Comparison of ENCODE assay signal across 9 cellular contexts in genomic region chr7:121430558-121430957, GRCh38.
"Had no signal": no experiment of that assay in that cellular context is flagged by ENCODE, and none has a peak within 500 bp of the region (broad histone marks: within the 10 kb centered on the region; RNA-seq: fewer than 3 reads in every experiment).

No MANE protein-coding gene starts in this region.

- H3K4me2 ChIP-seq: KMS-11 had no signal

- H3K27ac ChIP-seq: HL-60, KMS-11 had no signal

- DNase-seq: IMR-90, Karpas-422, KBM-7, KG1 had no signal

- ATAC-seq: HepG2 had no signal

- H3K9ac ChIP-seq: KMS-11 had no signal

- FAIRE-seq: HepG2, HTR-8/SVneo had no signal

- H3K4me3 Mint-ChIP-seq: IgD-negative memory B cell had no signal

- H3K27ac Mint-ChIP-seq: IgD-negative memory B cell had no signal
